In genomic region chr5:122844916-122845252, GRCh38 we compare ENCODE assay signal across 8 cellular contexts. TPM values are rescaled to one million over a fixed set of nuclear protein-coding genes. Genes with fewer than 3 reads are reported as not detected.
DNase-seq lines count a peak whose midpoint lies in the region; ATAC-seq and TF ChIP-seq lines count a peak whose summit lies in the region.

No MANE protein-coding gene starts in this region.

- peak overlapping the region; percentile 98 for H3K27ac Mint-ChIP-seq in mesothelial cell of epicardium

- H3K27me3 Mint-ChIP-seq in mesothelial cell of epicardium (ENCODE audit: low read depth) = no peaks in the 10 kb centered on the region

- peak; percentile 56 for ATAC-seq in GM21381 (IDR thresholded peaks at IDR 0.05; ENCODE audit: unreplicated experiment)
- ATAC-seq in HG03571 (IDR thresholded peaks at IDR 0.05; ENCODE audit: unreplicated experiment) = peak; percentile 37

- peaks cover 49% of the 10 kb centered on the region for H3K4me1 Mint-ChIP-seq in mesothelial cell of epicardium

- peak overlapping the region; percentile 72 for H3K4me3 ChIP-seq in GM12864 (ENCODE audit: low read depth, low read length)

- H3K4me3 Mint-ChIP-seq in mesothelial cell of epicardium = peak overlapping the region; percentile 84

- DNase-seq in GM12864 (ENCODE audit: low read depth) (peak; percentile 15), caudate nucleus (lab: John Stamatoyannopoulos, UW) (peak in 1 of 61 donors; percentile 54), mesothelial cell of epicardium (ENCODE audit: low spot score in 2 of 2, unreplicated experiment in 2 of 2) (no peak), UCSD-AML1 (lab: John Stamatoyannopoulos, UW; ENCODE audit: unreplicated experiment) (no peak), NCI-H1092 treated with DMSO at 0.1 percent for 48 hours (lab: John Stamatoyannopoulos, UW) (no peak), activated gamma-delta T cell (lab: John Stamatoyannopoulos, UW) (no peak)

- H3K9me3 Mint-ChIP-seq in mesothelial cell of epicardium = peaks cover 10% of the 10 kb centered on the region

- H3K36me3 Mint-ChIP-seq in mesothelial cell of epicardium = peaks cover 16% of the 10 kb centered on the region

- TF ChIP-seq CTCF in GM12864 (IDR thresholded peaks at IDR 0.05; ENCODE audit: low read depth, low read length, missing control alignments) (no peak), mesothelial cell of epicardium (IDR thresholded peaks at IDR 0.05; ENCODE audit: unreplicated experiment) (no peak)

- peak overlapping the region; percentile 68 for H3K27ac ChIP-seq in caudate nucleus (ENCODE audit: low read depth, low read length)

RNA-seq across cellular contexts. Expression of gene SNX24, which starts 0.5 kb away (rescaled TPM):
- total RNA-seq in mesothelial cell of epicardium = 40.9 to 50.4 TPM (median 44.5 TPM) in 3 replicates
